In genomic region chr1:47432071-47433036, GRCh38 we compare ENCODE assay signal across 9 cellular contexts. TPM values are rescaled to one million over a fixed set of nuclear protein-coding genes. Genes with fewer than 3 reads are reported as not detected.
DNase-seq lines count a peak whose midpoint lies in the region; ATAC-seq and FAIRE-seq lines count a peak whose summit lies in the region.
"Had no signal": no experiment of that assay in that cellular context is flagged by ENCODE, and none has a peak within 500 bp of the region (broad histone marks: within the 10 kb centered on the region; RNA-seq: fewer than 3 reads in every experiment).

No MANE protein-coding gene starts in this region.

- no peak overlapping the region for H2BK120ac ChIP-seq in neuronal stem cell (ENCODE audit: low read depth, low read length)

- H3K27me3 ChIP-seq in neuronal stem cell (ENCODE audit: control insufficient read depth in 3 of 3, insufficient read depth in 3 of 3, low read depth in 1 of 3, low read length in 3 of 3) = peaks cover 33 to 87% (median 60%) of the 10 kb centered on the region in 3 experiments

- peak overlapping the region; percentile 4 for H3K23ac ChIP-seq in neuronal stem cell (ENCODE audit: low read depth, low read length, poor library complexity)

- no peak overlapping the region for H3K4ac ChIP-seq in neuronal stem cell (ENCODE audit: low read length)

- peaks cover 5 to 12% of the 10 kb centered on the region in 2 donors for H3K4me1 ChIP-seq in neuronal stem cell (ENCODE audit: control insufficient read depth in 2 of 2, insufficient read depth in 1 of 2, low read depth in 1 of 2, low read length in 2 of 2)

- no peak overlapping the region for H3K27ac ChIP-seq in neuronal stem cell (replicated peaks; ENCODE audit: low read length)

- no peaks in the 10 kb centered on the region for H3K36me3 ChIP-seq in neuronal stem cell (replicated peaks in 1 of 2; ENCODE audit: control insufficient read depth in 2 of 2, insufficient read depth in 2 of 2, low read length in 2 of 2)

- H2AFZ ChIP-seq in neuronal stem cell (ENCODE audit: low read length) = peak overlapping the region; percentile 90

- H2AK5ac ChIP-seq in neuronal stem cell (ENCODE audit: low read depth, low read length) = peak overlapping the region; percentile 73

- peak overlapping the region in 1 of 2 donors; percentile 28 for H3K4me3 ChIP-seq in neuronal stem cell (ENCODE audit: low read length in 2 of 2)

- no peak overlapping the region for H2BK15ac ChIP-seq in neuronal stem cell (ENCODE audit: low read length)

- no peak for FAIRE-seq in urothelium cell line (lab: Jason Lieb, UNC)

- WGBS in neuronal stem cell (ENCODE audit: extremely low coverage in 2 of 2, insufficient read length in 2 of 2, insufficient replicate concordance in 1 of 2), 2 donors = no CpG with 5 or more reads among the region's 32 CpGs

- no peaks in the 10 kb centered on the region for H3K79me1 ChIP-seq in neuronal stem cell (ENCODE audit: low read depth, low read length)

- no peak overlapping the region for H3K14ac ChIP-seq in neuronal stem cell (ENCODE audit: low read length)

- H4K91ac ChIP-seq in neuronal stem cell (ENCODE audit: low read depth, low read length, poor library complexity) = no peak overlapping the region

- peak overlapping the region; percentile 68 for H3K18ac ChIP-seq in neuronal stem cell (ENCODE audit: low read length)

- H2BK12ac ChIP-seq in neuronal stem cell (ENCODE audit: low read length) = no peak overlapping the region

- H3K9me3 ChIP-seq in neuronal stem cell (replicated peaks in 1 of 2; ENCODE audit: control insufficient read depth in 2 of 2, insufficient read depth in 1 of 2, low read depth in 1 of 2, low read length in 2 of 2) = no peaks in the 10 kb centered on the region

- H2BK5ac ChIP-seq in neuronal stem cell (ENCODE audit: low read length) = no peak overlapping the region

- H4K8ac ChIP-seq in neuronal stem cell (ENCODE audit: low read depth, low read length) = no peak overlapping the region

- H3K4me2 ChIP-seq in neuronal stem cell (ENCODE audit: insufficient read depth, low read length, poor library complexity, severe bottlenecking) = peak overlapping the region; percentile 59

- H3K9ac ChIP-seq in neuronal stem cell (ENCODE audit: low read depth, low read length, poor library complexity) = no peak overlapping the region

- peak; percentile 28 for ATAC-seq in HG02798 (IDR thresholded peaks at IDR 0.05; ENCODE audit: poor library complexity, unreplicated experiment)
- ATAC-seq in HG02571 (IDR thresholded peaks at IDR 0.05; ENCODE audit: unreplicated experiment) = no peak

- DNase-seq in EH (ENCODE audit: low read depth) (peak; percentile 77), RPMI7951 (ENCODE audit: low read depth) (peak; percentile 26), foreskin melanocyte (peak; percentile 76), neuronal stem cell (ENCODE audit: low spot score) (peak; percentile 87), urothelium cell line (ENCODE audit: low spot score) (peak; percentile 78)
- DNase-seq in activated naive CD4-positive, alpha-beta T cell treated with Interleukin-2 at 50 U/mL for 16 hours = peak; percentile 62

RNA-seq across cellular contexts. Expression of gene FOXD2, which starts 5.5 kb away (rescaled TPM):
- 0.20 and 0.48 TPM in 2 replicates for total RNA-seq in RPMI7951 (2014; rRNA removed; shearing (Covaris generic))
- not detected for polyA plus RNA-seq in neuronal stem cell (2013, experiment 1 of 2)
- polyA plus RNA-seq in neuronal stem cell (2013, experiment 2 of 2) = under 0.01 TPM

RNA-seq across cellular contexts. Expression of gene FOXE3, which starts 16.3 kb away (rescaled TPM):
- total RNA-seq in RPMI7951 (2014; rRNA removed; shearing (Covaris generic)) = not detected in 2 replicates
- 0.20 TPM for polyA plus RNA-seq in neuronal stem cell (2013, experiment 1 of 2)
- polyA plus RNA-seq in neuronal stem cell (2013, experiment 2 of 2) = 0.15 TPM
- total RNA-seq: activated CD8-positive, alpha-beta memory T cell treated with anti-CD3 and anti-CD28 coated beads for 36 hours had no signal

Comparison
In these comparisons a context has a peak if more than half of its experiments do, and no peak if none do; other contexts are left out.
1. DNase-seq: peak in every context shown above with its lines; median percentile 87 in neuronal stem cell; 78 in urothelium cell line; 77 in EH; 76 in foreskin melanocyte; 62 in activated naive CD4-positive, alpha-beta T cell treated with Interleukin-2 at 50 U/mL for 16 hours; 26 in RPMI7951.